ENCODE assay signal across 9 cellular contexts in genomic region chr4:73127839-73128448, GRCh38. TPM values are rescaled to one million over a fixed set of nuclear protein-coding genes. Genes with fewer than 3 reads are reported as not detected.
DNase-seq lines count a peak whose midpoint lies in the region; TF ChIP-seq lines count a peak whose summit lies in the region.
"Had no signal": no experiment of that assay in that cellular context is flagged by ENCODE, and none has a peak within 500 bp of the region (broad histone marks: within the 10 kb centered on the region; RNA-seq: fewer than 3 reads in every experiment).

No MANE protein-coding gene starts in this region.

- intact Hi-C loops in posterior vena cava (cut with DNase I), result no loop called here

- H3K36me3 Mint-ChIP-seq in HFFc6 (ENCODE audit: low read depth) (peaks cover 16% of the 10 kb centered on the region), type B pancreatic cell (peaks cover 19% of the 10 kb centered on the region)

- no peak overlapping the region for H3K4me3 Mint-ChIP-seq in HFFc6
- H3K4me3 Mint-ChIP-seq in type B pancreatic cell, result no peak overlapping the region

- no peaks in the 10 kb centered on the region for H3K9me3 Mint-ChIP-seq in HFFc6
- no peaks in the 10 kb centered on the region for H3K9me3 Mint-ChIP-seq in type B pancreatic cell

- H3K4me1 Mint-ChIP-seq in HFFc6 (ENCODE audit: low read depth), result no peaks in the 10 kb centered on the region
- H3K4me1 Mint-ChIP-seq in type B pancreatic cell (ENCODE audit: unreplicated experiment), result no peaks in the 10 kb centered on the region

- DNase-seq in G401 (ENCODE audit: low spot score), result peak; percentile 47
- peak; percentile 13 for DNase-seq in HFFc6
- DNase-seq in SW480 (ENCODE audit: low spot score), result peak; percentile 10
- peak; percentile 60 for DNase-seq in globus pallidus (ENCODE audit: low spot score)
- DNase-seq in type B pancreatic cell (ENCODE audit: extremely low spot score, unreplicated experiment), result no peak
- no peak for DNase-seq in HK-2 (ENCODE audit: unreplicated experiment)
- DNase-seq in stimulated activated CD4-positive, alpha-beta T cell treated with anti-CD3 and anti-CD28 coated beads, Interleukin-2, amount 100 ng/mL, for 24 hours, result no peak
- no peak for DNase-seq in posterior vena cava (ENCODE audit: low spot score)
- DNase-seq: gastrocnemius medialis had no signal

- H3K27me3 Mint-ChIP-seq in HFFc6 (ENCODE audit: insufficient read depth), result no peaks in the 10 kb centered on the region
- no peaks in the 10 kb centered on the region for H3K27me3 Mint-ChIP-seq in type B pancreatic cell

- H3K27ac Mint-ChIP-seq in HFFc6 (no peak overlapping the region), type B pancreatic cell (no peak overlapping the region)

- TF ChIP-seq CTCF in HFFc6 (IDR thresholded peaks at IDR 0.05) (peak; percentile 53), type B pancreatic cell (conservative IDR thresholded peaks at IDR 0.05) (peak; percentile 60)

- in situ Hi-C loops in G401 (cut with HindIII; ENCODE audit: low sequenced_read_pairs), result no loop called here

RNA-seq across cellular contexts. Expression of gene COX18, which starts 58.4 kb away (rescaled TPM):
- total RNA-seq in G401 (2014; rRNA removed; shearing (Covaris generic)), result 31.1 and 46.5 TPM in 2 replicates
- total RNA-seq in HFFc6 (2021; fragmentation: NEBNext Ultra II Directional; extraction: Animal tissue kit (Norgen Biotek cat#: 25700)), result 10 to 100 TPM; 13.3 to 17.5 (median 14.8) TPM
- total RNA-seq in type B pancreatic cell (ENCODE audit: low replicate concordance), result 15.4 and 16.8 TPM in 2 replicates
- total RNA-seq in posterior vena cava, result 1 to 10 TPM; 7.8 to 9.7 TPM

Comparison
In these comparisons a context has a peak if more than half of its experiments do, and no peak if none do; other contexts are left out.
1. DNase-seq: peak in G401 (single experiment), HFFc6 (single experiment), SW480 (single experiment) and globus pallidus (single experiment); none in type B pancreatic cell (single experiment), HK-2 (single experiment), stimulated activated CD4-positive, alpha-beta T cell treated with anti-CD3 and anti-CD28 coated beads, Interleukin-2, amount 100 ng/mL, for 24 hours (0 of 2) and posterior vena cava (single experiment).